ENCODE assay signal across 10 cellular contexts in the genomic region with DNA sequence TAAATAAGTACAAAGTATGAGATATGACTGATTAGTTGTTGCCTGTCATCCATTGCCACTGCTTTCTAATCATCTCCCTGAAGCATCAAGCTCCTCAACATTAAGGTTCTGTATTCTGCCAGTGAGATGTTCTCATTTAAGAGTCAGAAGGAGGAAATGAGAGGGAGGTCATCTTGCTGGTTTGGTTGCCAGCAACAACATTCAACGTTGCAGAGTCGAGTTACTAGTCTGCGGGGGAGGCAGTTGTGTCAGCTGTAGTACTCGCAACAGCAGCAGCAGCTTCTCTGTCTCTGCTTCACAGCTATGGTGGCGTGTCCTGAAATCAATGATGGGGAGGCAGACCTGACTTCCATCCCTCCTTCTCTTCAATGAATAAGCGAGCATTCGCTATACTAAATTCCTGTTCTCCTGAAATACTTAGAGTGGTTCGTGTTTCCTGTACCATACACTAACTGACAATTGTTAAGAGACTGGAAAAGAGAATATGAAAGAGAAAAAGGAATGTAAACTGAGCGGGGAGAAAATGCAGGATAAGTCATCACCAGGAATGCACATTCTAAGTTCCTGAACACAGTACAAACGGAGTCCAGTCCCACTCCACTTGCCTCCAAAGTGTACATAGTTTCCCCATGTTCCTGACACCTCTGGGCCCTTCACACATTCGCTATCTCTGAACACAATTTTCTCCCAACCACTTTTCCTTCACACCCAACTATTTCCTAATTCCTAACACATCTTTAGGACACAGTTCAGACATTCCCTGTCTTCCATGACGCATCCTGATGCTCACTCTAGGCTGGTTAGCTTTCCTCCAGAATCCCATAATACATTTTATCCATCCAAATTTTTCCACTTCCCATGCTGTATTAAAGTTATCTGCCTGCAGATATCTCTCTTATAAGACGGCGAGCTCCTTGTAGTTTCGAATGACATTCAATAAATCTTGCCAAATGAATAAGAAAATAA.
DNase-seq lines count a peak whose midpoint lies in the region; ATAC-seq and TF ChIP-seq lines count a peak whose summit lies in the region.
"Had no signal": no experiment of that assay in that cellular context is flagged by ENCODE, and none has a peak within 500 bp of the region (broad histone marks: within the 10 kb centered on the region; RNA-seq: fewer than 3 reads in every experiment).

No MANE protein-coding gene starts in this region.

- no peaks in the 10 kb centered on the region for H3K9me3 Mint-ChIP-seq in activated CD8-positive, alpha-beta T cell treated with anti-CD3 and anti-CD28 coated beads for 36 hours
- H3K9me3 Mint-ChIP-seq in activated CD8-positive, alpha-beta T cell treated with anti-CD3 and anti-CD28 coated beads, Interleukin-2, amount 10 ng/mL, durations not matched to agents 7 days and 5 days (ENCODE audit: insufficient read depth): no peaks in the 10 kb centered on the region
- no peaks in the 10 kb centered on the region for H3K9me3 Mint-ChIP-seq in stimulated activated effector memory CD8-positive, alpha-beta T cell treated with anti-CD3 and anti-CD28 coated beads, Interleukin-12 subunit alpha, Interleukin-12 subunit beta, amount 100 ng/mL, for 72 hours

- peaks cover 49% of the 10 kb centered on the region for H3K4me1 Mint-ChIP-seq in activated CD8-positive, alpha-beta T cell treated with anti-CD3 and anti-CD28 coated beads for 36 hours (ENCODE audit: low read depth)
- H3K4me1 Mint-ChIP-seq in activated CD8-positive, alpha-beta T cell treated with anti-CD3 and anti-CD28 coated beads, Interleukin-2, amount 10 ng/mL, durations not matched to agents 7 days and 5 days (ENCODE audit: low read depth): peaks cover 3% of the 10 kb centered on the region
- H3K4me1 Mint-ChIP-seq in stimulated activated effector memory CD8-positive, alpha-beta T cell treated with anti-CD3 and anti-CD28 coated beads, Interleukin-12 subunit alpha, Interleukin-12 subunit beta, amount 100 ng/mL, for 72 hours: peaks cover 35% of the 10 kb centered on the region

- H3K4me3 ChIP-seq in SJSA1 (peak overlapping the region; percentile 13), heart left ventricle (no peak overlapping the region), lower leg skin (ENCODE audit: low read depth, poor library complexity, severe bottlenecking) (no peak overlapping the region)

- TF ChIP-seq POLR2A in heart left ventricle (IDR thresholded peaks at IDR 0.05) (no peak), lower leg skin (IDR thresholded peaks at IDR 0.05) (no peak)

- intact Hi-C loops in activated CD8-positive, alpha-beta T cell treated with anti-CD3 and anti-CD28 coated beads for 36 hours (cut with micrococcal nuclease): no loop called here
- intact Hi-C loops in heart left ventricle (cut with DNase I) (no loop called here), lower leg skin (cut with DNase I; ENCODE audit: low total_unique reads) (no loop called here)

- H3K27me3 Mint-ChIP-seq in activated CD8-positive, alpha-beta T cell treated with anti-CD3 and anti-CD28 coated beads for 36 hours: no peaks in the 10 kb centered on the region
- H3K27me3 Mint-ChIP-seq in activated CD8-positive, alpha-beta T cell treated with anti-CD3 and anti-CD28 coated beads, Interleukin-2, amount 10 ng/mL, durations not matched to agents 7 days and 5 days (ENCODE audit: low read depth): no peaks in the 10 kb centered on the region

- WGBS in heart left ventricle, 4 donors: 74 to 80% (median 77%) methylated on average over 15 of the region's 15 CpGs
- WGBS in lower leg skin, 2 donors: 85 to 89% methylated on average over 15 of the region's 15 CpGs

- POLR2A ChIA-PET in activated CD8-positive, alpha-beta T cell treated with anti-CD3 and anti-CD28 coated beads for 36 hours (lab: Charles Lee): no interaction called here
- POLR2A ChIA-PET in activated CD8-positive, alpha-beta T cell treated with anti-CD3 and anti-CD28 coated beads, Interleukin-2, amount 10 ng/mL, durations not matched to agents 7 days and 5 days (lab: Charles Lee): no interaction called here

- TF ChIP-seq CTCF in activated CD8-positive, alpha-beta T cell treated with anti-CD3 and anti-CD28 coated beads for 36 hours (IDR thresholded peaks at IDR 0.05): no peak
- TF ChIP-seq CTCF in heart left ventricle (IDR thresholded peaks at IDR 0.05): no peak
- TF ChIP-seq CTCF in lower leg skin (IDR thresholded peaks at IDR 0.05): no peak

- peak overlapping the region; percentile 90 for H3K27ac ChIP-seq in SJSA1
- peak overlapping the region in 6 of 12 donors; percentile 9 to 43 (median 20) for H3K27ac ChIP-seq in heart left ventricle
- H3K27ac ChIP-seq in caudate nucleus (ENCODE audit: low read depth, low read length): no peak overlapping the region

- H3K27ac Mint-ChIP-seq in activated CD8-positive, alpha-beta T cell treated with anti-CD3 and anti-CD28 coated beads for 36 hours: peak overlapping the region; percentile 43
- no peak overlapping the region for H3K27ac Mint-ChIP-seq in activated CD8-positive, alpha-beta T cell treated with anti-CD3 and anti-CD28 coated beads, Interleukin-2, amount 10 ng/mL, durations not matched to agents 7 days and 5 days
- peak overlapping the region; percentile 46 for H3K27ac Mint-ChIP-seq in stimulated activated effector memory CD8-positive, alpha-beta T cell treated with anti-CD3 and anti-CD28 coated beads, Interleukin-12 subunit alpha, Interleukin-12 subunit beta, amount 100 ng/mL, for 72 hours

- H3K36me3 ChIP-seq in SJSA1 (no peaks in the 10 kb centered on the region), heart left ventricle (no peaks in the 10 kb centered on the region)

- H3K36me3 Mint-ChIP-seq in activated CD8-positive, alpha-beta T cell treated with anti-CD3 and anti-CD28 coated beads for 36 hours (ENCODE audit: low read depth): peaks cover 2% of the 10 kb centered on the region
- H3K36me3 Mint-ChIP-seq in activated CD8-positive, alpha-beta T cell treated with anti-CD3 and anti-CD28 coated beads, Interleukin-2, amount 10 ng/mL, durations not matched to agents 7 days and 5 days (ENCODE audit: low read depth): no peaks in the 10 kb centered on the region
- no peaks in the 10 kb centered on the region for H3K36me3 Mint-ChIP-seq in stimulated activated effector memory CD8-positive, alpha-beta T cell treated with anti-CD3 and anti-CD28 coated beads, Interleukin-12 subunit alpha, Interleukin-12 subunit beta, amount 100 ng/mL, for 72 hours

- ATAC-seq in activated CD8-positive, alpha-beta T cell treated with anti-CD3 and anti-CD28 coated beads for 36 hours: peak; percentile 83
- no peak for ATAC-seq in activated CD8-positive, alpha-beta T cell treated with anti-CD3 and anti-CD28 coated beads, Interleukin-2, amount 10 ng/mL, durations not matched to agents 7 days and 5 days
- ATAC-seq in heart left ventricle (peak in 3 of 4 donors; percentile 83 to 93 (median 89)), GM21447 (IDR thresholded peaks at IDR 0.05; ENCODE audit: unreplicated experiment) (no peak)
- ATAC-seq in stimulated activated effector memory CD8-positive, alpha-beta T cell treated with anti-CD3 and anti-CD28 coated beads, Interleukin-12 subunit alpha, Interleukin-12 subunit beta, amount 100 ng/mL, for 72 hours: peak; percentile 85

- H3K4me1 ChIP-seq in SJSA1 (replicated peaks) (peaks cover 31% of the 10 kb centered on the region), heart left ventricle (peaks cover 0 to 19% (median 4%) of the 10 kb centered on the region in 12 donors)

- peak; percentile 54 for DNase-seq in activated CD8-positive, alpha-beta T cell treated with anti-CD3 and anti-CD28 coated beads for 36 hours
- DNase-seq in activated CD8-positive, alpha-beta T cell treated with anti-CD3 and anti-CD28 coated beads, Interleukin-2, amount 10 ng/mL, durations not matched to agents 7 days and 5 days: no peak
- peak; percentile 52 to 83 for DNase-seq in SJSA1 (ENCODE audit: low read depth in 1 of 2, low spot score in 2 of 2)
- peak in 4 of 5 donors; percentile 47 to 75 (median 51) for DNase-seq in heart left ventricle
- no peak for DNase-seq in stimulated activated effector memory CD8-positive, alpha-beta T cell treated with anti-CD3 and anti-CD28 coated beads, Interleukin-12 subunit alpha, Interleukin-12 subunit beta, amount 100 ng/mL, for 72 hours (ENCODE audit: low spot score in 2 of 2)
- DNase-seq in lower leg skin (ENCODE audit: low spot score in 2 of 2): no peak
- DNase-seq in caudate nucleus (lab: John Stamatoyannopoulos, UW): no peak
- DNase-seq: central memory CD4-positive, alpha-beta T cell; COR-L47 had no signal

- H3K27me3 ChIP-seq in SJSA1 (replicated peaks) (no peaks in the 10 kb centered on the region), heart left ventricle (no peaks in the 10 kb centered on the region)

- CTCF ChIA-PET in activated CD8-positive, alpha-beta T cell treated with anti-CD3 and anti-CD28 coated beads for 36 hours (lab: Charles Lee): interaction anchor here (1.1 kb wide), 1 partner anchor 17 kb away, joined by 3 read pairs; no protein-coding TSS in a partner anchor
- CTCF ChIA-PET in activated CD8-positive, alpha-beta T cell treated with anti-CD3 and anti-CD28 coated beads, Interleukin-2, amount 10 ng/mL, durations not matched to agents 7 days and 5 days (lab: Charles Lee): no interaction called here

- no peaks in the 10 kb centered on the region for H3K9me3 ChIP-seq in SJSA1 (replicated peaks)
- no peaks in the 10 kb centered on the region for H3K9me3 ChIP-seq in heart left ventricle

- H3K4me3 Mint-ChIP-seq in activated CD8-positive, alpha-beta T cell treated with anti-CD3 and anti-CD28 coated beads for 36 hours: no peak overlapping the region
- no peak overlapping the region for H3K4me3 Mint-ChIP-seq in activated CD8-positive, alpha-beta T cell treated with anti-CD3 and anti-CD28 coated beads, Interleukin-2, amount 10 ng/mL, durations not matched to agents 7 days and 5 days
- H3K4me3 Mint-ChIP-seq in stimulated activated effector memory CD8-positive, alpha-beta T cell treated with anti-CD3 and anti-CD28 coated beads, Interleukin-12 subunit alpha, Interleukin-12 subunit beta, amount 100 ng/mL, for 72 hours: no peak overlapping the region

Comparison
In these comparisons a context has a peak if more than half of its experiments do, and no peak if none do; other contexts are left out.
1. ATAC-seq: peak in activated CD8-positive, alpha-beta T cell treated with anti-CD3 and anti-CD28 coated beads for 36 hours (single experiment), heart left ventricle (3 of 4) and stimulated activated effector memory CD8-positive, alpha-beta T cell treated with anti-CD3 and anti-CD28 coated beads, Interleukin-12 subunit alpha, Interleukin-12 subunit beta, amount 100 ng/mL, for 72 hours (single experiment); none in activated CD8-positive, alpha-beta T cell treated with anti-CD3 and anti-CD28 coated beads, Interleukin-2, amount 10 ng/mL, durations not matched to agents 7 days and 5 days (single experiment) and GM21447 (single experiment).
2. DNase-seq: peak in activated CD8-positive, alpha-beta T cell treated with anti-CD3 and anti-CD28 coated beads for 36 hours (single experiment), SJSA1 (2 of 2) and heart left ventricle (4 of 5); none in activated CD8-positive, alpha-beta T cell treated with anti-CD3 and anti-CD28 coated beads, Interleukin-2, amount 10 ng/mL, durations not matched to agents 7 days and 5 days (single experiment), stimulated activated effector memory CD8-positive, alpha-beta T cell treated with anti-CD3 and anti-CD28 coated beads, Interleukin-12 subunit alpha, Interleukin-12 subunit beta, amount 100 ng/mL, for 72 hours (0 of 2), lower leg skin (0 of 2) and caudate nucleus (0 of 61).